8 cellular contexts compared by ENCODE assay signal in the genomic region with DNA sequence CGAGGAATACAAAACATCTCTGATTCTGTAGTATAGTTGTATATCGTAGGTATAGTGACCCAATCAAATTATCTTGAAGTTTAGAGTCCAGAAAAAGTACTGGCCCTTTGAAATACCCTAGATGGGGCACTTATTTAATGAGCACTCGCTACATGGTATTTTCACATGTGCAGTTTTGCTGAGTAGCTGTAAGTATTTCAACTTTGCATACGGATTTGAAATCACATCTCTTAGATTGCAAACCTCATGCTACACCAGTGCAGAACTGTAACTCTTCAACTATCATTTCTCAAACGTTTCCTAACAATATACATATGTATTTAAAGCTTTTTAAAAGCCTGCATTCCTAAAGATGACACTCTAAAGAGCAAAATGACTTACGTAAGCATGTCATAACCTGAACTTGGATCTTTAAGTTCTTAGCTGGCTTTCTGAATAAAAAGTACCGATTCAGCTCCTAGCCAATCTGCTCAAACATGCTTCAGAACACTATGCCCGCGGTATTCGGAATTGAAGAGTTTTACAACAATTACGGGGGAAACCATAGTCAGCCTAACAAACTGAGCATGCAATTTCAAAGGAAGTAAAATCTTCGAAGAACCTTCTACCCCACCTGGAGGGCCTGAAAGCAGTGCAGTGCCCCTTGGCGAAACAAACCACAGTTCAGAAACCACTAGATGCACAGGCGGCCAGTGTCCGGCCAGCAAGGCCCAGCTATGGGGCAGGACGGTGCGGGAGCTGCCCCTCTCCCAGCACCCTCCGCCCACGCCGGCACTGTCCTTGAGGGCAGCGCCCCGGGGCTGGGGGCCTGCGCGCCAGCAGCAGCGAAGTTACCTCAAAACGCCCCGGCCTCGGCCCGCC. TPM values are rescaled to one million over a fixed set of nuclear protein-coding genes. Genes with fewer than 3 reads are reported as not detected.
A peak's percentile ranks its signal among the peaks of the same experiment; 100 is the strongest.
DNase-seq lines count a peak whose midpoint lies in the region; ATAC-seq and TF ChIP-seq lines count a peak whose summit lies in the region.

No MANE protein-coding gene starts in this region.

- H3F3A ChIP-seq in neural progenitor cell (ENCODE audit: low read depth): no peaks in the 10 kb centered on the region

- H3K27me3 ChIP-seq in foreskin keratinocyte (no peaks in the 10 kb centered on the region), neural progenitor cell (peaks cover 26% of the 10 kb centered on the region)

- H3K4me3 Mint-ChIP-seq in activated CD8-positive, alpha-beta T cell treated with anti-CD3 and anti-CD28 coated beads for 36 hours: peak overlapping the region; percentile 93
- H3K4me3 Mint-ChIP-seq in neural progenitor cell: peak overlapping the region; percentile 95

- H3K9me3 ChIP-seq in neural progenitor cell (ENCODE audit: low read depth): no peaks in the 10 kb centered on the region

- no peak for TF ChIP-seq CTCF in activated CD8-positive, alpha-beta T cell treated with anti-CD3 and anti-CD28 coated beads for 36 hours (IDR thresholded peaks at IDR 0.05)
- TF ChIP-seq CTCF in foreskin keratinocyte (conservative IDR thresholded peaks at IDR 0.05) (no peak), neural progenitor cell (IDR thresholded peaks at IDR 0.05) (no peak)

- H4K20me1 ChIP-seq in neural progenitor cell (ENCODE audit: low read depth): peaks cover 19% of the 10 kb centered on the region

- peak overlapping the region; percentile 74 for H3K27ac ChIP-seq in foreskin keratinocyte
- no peak overlapping the region for H3K27ac ChIP-seq in neural progenitor cell

- H3K27ac Mint-ChIP-seq in activated CD8-positive, alpha-beta T cell treated with anti-CD3 and anti-CD28 coated beads for 36 hours: peak overlapping the region; percentile 90
- peak overlapping the region; percentile 74 for H3K27ac Mint-ChIP-seq in neural progenitor cell

- CTCF ChIA-PET in activated CD8-positive, alpha-beta T cell treated with anti-CD3 and anti-CD28 coated beads for 36 hours (lab: Charles Lee): interaction anchor here (0.7 to 2.3 kb wide), 4 partner anchors 10 to 316 kb away, joined by 3 to 10 read pairs (median 6); a partner anchor contains a TSS

- peaks cover 21% of the 10 kb centered on the region for H3K4me1 ChIP-seq in foreskin keratinocyte
- H3K4me1 ChIP-seq in neural progenitor cell: peaks cover 14% of the 10 kb centered on the region

- peaks cover 51% of the 10 kb centered on the region for H3K79me2 ChIP-seq in neural progenitor cell (ENCODE audit: low read depth)

- DNase-seq in GM03348 (ENCODE audit: low spot score) (peak; percentile 53), HuH-7.5 (ENCODE audit: low spot score) (peak; percentile 4), foreskin keratinocyte (peak; percentile 65 to 83), neural progenitor cell (ENCODE audit: low spot score) (no peak), activated gamma-delta T cell (lab: John Stamatoyannopoulos, UW) (no peak)
- DNase-seq in activated CD8-positive, alpha-beta T cell treated with anti-CD3 and anti-CD28 coated beads for 36 hours: peak; percentile 41
- no peak for DNase-seq in activated effector memory CD4-positive, alpha-beta T cell treated with anti-CD3 and anti-CD28 coated beads, Interleukin-2, amount 50 U/mL, for 16 hours

- ATAC-seq in GM21619 (IDR thresholded peaks at IDR 0.05; ENCODE audit: unreplicated experiment): peak; percentile 28
- no peak for ATAC-seq in activated CD8-positive, alpha-beta T cell treated with anti-CD3 and anti-CD28 coated beads for 36 hours
- peak; percentile 5 for ATAC-seq in foreskin keratinocyte

- intact Hi-C loops in activated CD8-positive, alpha-beta T cell treated with anti-CD3 and anti-CD28 coated beads for 36 hours (cut with micrococcal nuclease): no loop called here

- peaks cover 21% of the 10 kb centered on the region for H3K36me3 Mint-ChIP-seq in activated CD8-positive, alpha-beta T cell treated with anti-CD3 and anti-CD28 coated beads for 36 hours (ENCODE audit: low read depth)
- H3K36me3 Mint-ChIP-seq in neural progenitor cell: peaks cover 11% of the 10 kb centered on the region

- peak overlapping the region; percentile 62 for H3K9ac ChIP-seq in neural progenitor cell

- peak overlapping the region; percentile 74 for H2AFZ ChIP-seq in neural progenitor cell (replicated peaks)

- POLR2A ChIA-PET in activated CD8-positive, alpha-beta T cell treated with anti-CD3 and anti-CD28 coated beads for 36 hours (lab: Charles Lee): interaction anchor here (0.8 to 2.4 kb wide), 4 partner anchors 10 to 330 kb away, joined by 3 to 6 read pairs (median 3); a partner anchor contains a TSS

- H3K4me2 ChIP-seq in neural progenitor cell: peak overlapping the region; percentile 95

- H3K27me3 Mint-ChIP-seq in activated CD8-positive, alpha-beta T cell treated with anti-CD3 and anti-CD28 coated beads for 36 hours: peaks cover 15% of the 10 kb centered on the region
- no peaks in the 10 kb centered on the region for H3K27me3 Mint-ChIP-seq in neural progenitor cell (ENCODE audit: insufficient read depth, low read depth)

- H3K4me1 Mint-ChIP-seq in activated CD8-positive, alpha-beta T cell treated with anti-CD3 and anti-CD28 coated beads for 36 hours (ENCODE audit: low read depth): peaks cover 25% of the 10 kb centered on the region
- H3K4me1 Mint-ChIP-seq in neural progenitor cell: peaks cover 13% of the 10 kb centered on the region

- no peaks in the 10 kb centered on the region for H3K9me3 Mint-ChIP-seq in activated CD8-positive, alpha-beta T cell treated with anti-CD3 and anti-CD28 coated beads for 36 hours
- no peaks in the 10 kb centered on the region for H3K9me3 Mint-ChIP-seq in neural progenitor cell

- H3K4me3 ChIP-seq in neural progenitor cell: peak overlapping the region; percentile 65

- H3K36me3 ChIP-seq in neural progenitor cell: no peaks in the 10 kb centered on the region

RNA-seq across cellular contexts. Expression of a gene that starts 0.9 kb away (rescaled TPM):
- total RNA-seq in activated CD8-positive, alpha-beta T cell treated with anti-CD3 and anti-CD28 coated beads for 36 hours: 10 to 100 TPM; 95.2 to 95.6 TPM
- total RNA-seq in foreskin keratinocyte (126 and 141 TPM in 2 replicates), neural progenitor cell (ENCODE audit: low replicate concordance) (83.8 and 109 TPM in 2 replicates)
- 95.9 and 117 TPM in 2 replicates for polyA plus RNA-seq in foreskin keratinocyte

RNA-seq across cellular contexts. Expression of a gene that starts 13.5 kb away (rescaled TPM):
- under 1 TPM in 1 of 2 experiments, not detected in 1; 0.18 TPM for total RNA-seq in activated CD8-positive, alpha-beta T cell treated with anti-CD3 and anti-CD28 coated beads for 36 hours
- total RNA-seq in foreskin keratinocyte (0.07 and 0.27 TPM in 2 replicates), neural progenitor cell (ENCODE audit: low replicate concordance) (not detected in 2 replicates)
- 0.09 and 0.26 TPM in 2 replicates for polyA plus RNA-seq in foreskin keratinocyte

Comparison
In these comparisons a context has a peak if more than half of its experiments do, and no peak if none do; other contexts are left out.
1. DNase-seq: peak in GM03348 (single experiment), HuH-7.5 (single experiment), activated CD8-positive, alpha-beta T cell treated with anti-CD3 and anti-CD28 coated beads for 36 hours (single experiment) and foreskin keratinocyte (2 of 2); none in neural progenitor cell (single experiment), activated effector memory CD4-positive, alpha-beta T cell treated with anti-CD3 and anti-CD28 coated beads, Interleukin-2, amount 50 U/mL, for 16 hours (single experiment) and activated gamma-delta T cell (single experiment).